ENCODE assay signal across 16 cellular contexts in genomic region chr22:39130892-39131855, GRCh38. TPM values are rescaled to one million over a fixed set of nuclear protein-coding genes. Genes with fewer than 3 reads are reported as not detected.
DNase-seq lines count a peak whose midpoint lies in the region; ATAC-seq and TF ChIP-seq lines count a peak whose summit lies in the region.
"Had no signal": no experiment of that assay in that cellular context is flagged by ENCODE, and none has a peak within 500 bp of the region (broad histone marks: within the 10 kb centered on the region; RNA-seq: fewer than 3 reads in every experiment).

No MANE protein-coding gene starts in this region.

- H3K9me3 Mint-ChIP-seq in effector memory CD8-positive, alpha-beta T cell: no peaks in the 10 kb centered on the region
- H3K9me3 Mint-ChIP-seq: activated naive CD8-positive, alpha-beta T cell treated with anti-CD3 and anti-CD28 coated beads, Interleukin-2, amount 10 ng/mL, durations not matched to agents 7 days and 5 days had no signal

- H3K4me3 ChIP-seq in right cardiac atrium (ENCODE audit: low read length): no peak overlapping the region
- H3K4me3 ChIP-seq in muscle layer of colon (ENCODE audit: low read depth in 1 of 2, low read length in 2 of 2): peak overlapping the region in 1 of 2 donors; percentile 9
- H3K4me3 ChIP-seq in urinary bladder (ENCODE audit: low read depth, low read length): no peak overlapping the region
- no peak overlapping the region for H3K4me3 ChIP-seq in brain microvascular endothelial cell (ENCODE audit: low read depth, low read length)
- H3K4me3 ChIP-seq: thyroid gland had no signal

- peak overlapping the region; percentile 33 for H3K9ac ChIP-seq in muscle layer of colon (ENCODE audit: low read length)

- intact Hi-C loops in Right ventricle myocardium superior (cut with DNase I) (no loop called here), right cardiac atrium (cut with DNase I) (no loop called here)

- DNase-seq in Right ventricle myocardium superior (peak; percentile 38), right cardiac atrium (no peak), midbrain (lab: John Stamatoyannopoulos, UW) (no peak), Kasumi-1 (lab: John Stamatoyannopoulos, UW) (no peak), brain microvascular endothelial cell (no peak)
- DNase-seq in effector memory CD8-positive, alpha-beta T cell: no peak
- DNase-seq: activated CD8-positive, alpha-beta memory T cell treated with anti-CD3 and anti-CD28 coated beads, Interleukin-2, amount 10 ng/mL, durations not matched to agents 7 days and 5 days; activated naive CD8-positive, alpha-beta T cell treated with anti-CD3 and anti-CD28 coated beads, Interleukin-2, amount 10 ng/mL, durations not matched to agents 7 days and 5 days; dermis blood vessel endothelial cell; foreskin melanocyte; mammary epithelial cell; NCI-H345; thyroid gland had no signal

- H3K27ac ChIP-seq in right cardiac atrium (ENCODE audit: low read length) (no peak overlapping the region), muscle layer of colon (ENCODE audit: low read depth, low read length) (no peak overlapping the region), urinary bladder (ENCODE audit: low read depth) (peak overlapping the region; percentile 26), brain microvascular endothelial cell (no peak overlapping the region)
- H3K27ac ChIP-seq: thyroid gland had no signal

- no peaks in the 10 kb centered on the region for H3K27me3 ChIP-seq in right cardiac atrium (ENCODE audit: control insufficient read depth, insufficient read depth)
- H3K27me3 ChIP-seq in muscle layer of colon (ENCODE audit: control insufficient read depth in 1 of 2, insufficient read depth in 2 of 2, low read length in 2 of 2): no peaks in the 10 kb centered on the region
- peaks cover 3% of the 10 kb centered on the region for H3K27me3 ChIP-seq in brain microvascular endothelial cell (replicated peaks)
- H3K27me3 ChIP-seq: thyroid gland had no signal

- WGBS in right cardiac atrium: 45% methylated on average over 24 of the region's 24 CpGs
- 44% methylated on average over 24 of the region's 24 CpGs for WGBS in urinary bladder

- H3K36me3 ChIP-seq in muscle layer of colon (ENCODE audit: insufficient read depth, low read length) (peaks cover 31% of the 10 kb centered on the region), urinary bladder (ENCODE audit: insufficient read depth) (peaks cover 5% of the 10 kb centered on the region), brain microvascular endothelial cell (replicated peaks) (no peaks in the 10 kb centered on the region)

- in situ Hi-C loops in brain microvascular endothelial cell (cut with HindIII; ENCODE audit: low pct_ligation_motif_present, low sequenced_read_pairs): no loop called here

- peak; percentile 16 for ATAC-seq in Right ventricle myocardium superior (ENCODE audit: poor library complexity)
- no peak for ATAC-seq in right cardiac atrium
- no peak for ATAC-seq in effector memory CD8-positive, alpha-beta T cell (replicated peaks)
- ATAC-seq: activated CD8-positive, alpha-beta memory T cell treated with anti-CD3 and anti-CD28 coated beads, Interleukin-2, amount 10 ng/mL, durations not matched to agents 7 days and 5 days had no signal

- peaks cover under 1 to 4% of the 10 kb centered on the region in 2 donors for H3K4me1 Mint-ChIP-seq in effector memory CD8-positive, alpha-beta T cell (ENCODE audit: low read depth in 2 of 2)
- H3K4me1 Mint-ChIP-seq: activated CD8-positive, alpha-beta memory T cell treated with anti-CD3 and anti-CD28 coated beads, Interleukin-2, amount 10 ng/mL, durations not matched to agents 7 days and 5 days had no signal

- peak overlapping the region; percentile 61 to 67 for H3K27ac Mint-ChIP-seq in effector memory CD8-positive, alpha-beta T cell
- H3K27ac Mint-ChIP-seq: activated CD8-positive, alpha-beta memory T cell treated with anti-CD3 and anti-CD28 coated beads, Interleukin-2, amount 10 ng/mL, durations not matched to agents 7 days and 5 days; activated naive CD8-positive, alpha-beta T cell treated with anti-CD3 and anti-CD28 coated beads, Interleukin-2, amount 10 ng/mL, durations not matched to agents 7 days and 5 days had no signal

- H3K36me3 Mint-ChIP-seq in effector memory CD8-positive, alpha-beta T cell (ENCODE audit: insufficient read depth): peaks cover 7% of the 10 kb centered on the region
- H3K36me3 Mint-ChIP-seq: activated CD8-positive, alpha-beta memory T cell treated with anti-CD3 and anti-CD28 coated beads, Interleukin-2, amount 10 ng/mL, durations not matched to agents 7 days and 5 days; activated naive CD8-positive, alpha-beta T cell treated with anti-CD3 and anti-CD28 coated beads, Interleukin-2, amount 10 ng/mL, durations not matched to agents 7 days and 5 days had no signal

- H3K4me1 ChIP-seq in right cardiac atrium (ENCODE audit: control insufficient read depth, insufficient read depth, low read length): peaks cover 5% of the 10 kb centered on the region
- H3K4me1 ChIP-seq in muscle layer of colon (ENCODE audit: insufficient read depth, low read length): peaks cover 27% of the 10 kb centered on the region
- no peaks in the 10 kb centered on the region for H3K4me1 ChIP-seq in urinary bladder (ENCODE audit: insufficient read depth)

- no peak overlapping the region for H3K4me3 Mint-ChIP-seq in effector memory CD8-positive, alpha-beta T cell
- H3K4me3 Mint-ChIP-seq: activated CD8-positive, alpha-beta memory T cell treated with anti-CD3 and anti-CD28 coated beads, Interleukin-2, amount 10 ng/mL, durations not matched to agents 7 days and 5 days; activated naive CD8-positive, alpha-beta T cell treated with anti-CD3 and anti-CD28 coated beads, Interleukin-2, amount 10 ng/mL, durations not matched to agents 7 days and 5 days had no signal

- H3K9me3 ChIP-seq in right cardiac atrium (ENCODE audit: control insufficient read depth, low read length): no peaks in the 10 kb centered on the region
- no peaks in the 10 kb centered on the region for H3K9me3 ChIP-seq in muscle layer of colon (ENCODE audit: low read length)
- H3K9me3 ChIP-seq: thyroid gland had no signal

- TF ChIP-seq CTCF in brain microvascular endothelial cell (IDR thresholded peaks at IDR 0.05; ENCODE audit: low read depth, low read length, missing control alignments): no peak

- H3K27me3 Mint-ChIP-seq in effector memory CD8-positive, alpha-beta T cell: no peaks in the 10 kb centered on the region
- H3K27me3 Mint-ChIP-seq: activated CD8-positive, alpha-beta memory T cell treated with anti-CD3 and anti-CD28 coated beads, Interleukin-2, amount 10 ng/mL, durations not matched to agents 7 days and 5 days; activated naive CD8-positive, alpha-beta T cell treated with anti-CD3 and anti-CD28 coated beads, Interleukin-2, amount 10 ng/mL, durations not matched to agents 7 days and 5 days had no signal

RNA-seq across cellular contexts. Expression of gene CBX7, which starts 21.3 kb away (rescaled TPM):
- total RNA-seq in Right ventricle myocardium superior: 69.9 TPM
- 10 to 100 TPM; 68.1 to 97.9 (median 78.7) TPM for total RNA-seq in right cardiac atrium
- 69.0 TPM for polyA plus RNA-seq in right cardiac atrium
- total RNA-seq in urinary bladder: 11.6 TPM
- polyA plus RNA-seq in urinary bladder: 154 TPM

RNA-seq across cellular contexts. Expression of gene APOBEC3H, which starts 34.1 kb away (rescaled TPM):
- not detected for total RNA-seq in Right ventricle myocardium superior
- under 1 TPM in 1 of 4 donors, not detected in 3; 0.57 TPM for total RNA-seq in right cardiac atrium
- 0.25 TPM for polyA plus RNA-seq in right cardiac atrium
- not detected for total RNA-seq in urinary bladder
- 0.24 TPM for polyA plus RNA-seq in urinary bladder
- total RNA-seq: dermis blood vessel endothelial cell, RPMI7951 had no signal

RNA-seq across cellular contexts. Expression of gene APOBEC3G, which starts 54.1 kb away (rescaled TPM):
- total RNA-seq in Right ventricle myocardium superior (2.7 TPM), right cardiac atrium (1 to 10 TPM; 6.3 to 9.4 (median 6.9) TPM), urinary bladder (10.1 TPM)
- polyA plus RNA-seq in right cardiac atrium (6.2 TPM), urinary bladder (12.7 TPM)
